Comparison of ENCODE assay signal across 21 cellular contexts in genomic region chr17:15652960-15653359, GRCh38. TPM values are rescaled to one million over a fixed set of nuclear protein-coding genes. Genes with fewer than 3 reads are reported as not detected.
A peak's percentile ranks its signal among the peaks of the same experiment; 100 is the strongest.
DNase-seq lines count a peak whose midpoint lies in the region; ATAC-seq and TF ChIP-seq lines count a peak whose summit lies in the region.
"Had no signal": no experiment of that assay in that cellular context is flagged by ENCODE, and none has a peak within 500 bp of the region (broad histone marks: within the 10 kb centered on the region; RNA-seq: fewer than 3 reads in every experiment).

No MANE protein-coding gene starts in this region.

- TF ChIP-seq RAD21 in IMR-90 (IDR thresholded peaks at IDR 0.05; ENCODE audit: low read length), result no peak

- H3K4me1 ChIP-seq in Caco-2, result peaks cover 29% of the 10 kb centered on the region
- peaks cover 14% of the 10 kb centered on the region for H3K4me1 ChIP-seq in IMR-90 (ENCODE audit: control insufficient read depth, insufficient read depth, low read length)

- no peak overlapping the region for H4K5ac ChIP-seq in IMR-90 (ENCODE audit: low read depth, low read length)

- H3K4me1 Mint-ChIP-seq in Caco-2 (ENCODE audit: low read depth, unreplicated experiment), result peaks cover 25% of the 10 kb centered on the region
- peaks cover 43% of the 10 kb centered on the region for H3K4me1 Mint-ChIP-seq in endothelial cell (ENCODE audit: unreplicated experiment)
- H3K4me1 Mint-ChIP-seq in osteocyte (ENCODE audit: unreplicated experiment), result peaks cover 64% of the 10 kb centered on the region

- CTCF ChIA-PET in Caco-2 (lab: Charles Lee), result no interaction called here
- CTCF ChIA-PET in IMR-90 (lab: Yijun Ruan, JAX), result no interaction called here

- ATAC-seq in IMR-90 (ENCODE audit: low read depth), result no peak
- ATAC-seq in HG03442 (IDR thresholded peaks at IDR 0.05; ENCODE audit: unreplicated experiment), result no peak
- ATAC-seq: PC-3 had no signal

- H3K9me1 ChIP-seq in IMR-90 (ENCODE audit: insufficient read depth, low read length), result peaks cover 4% of the 10 kb centered on the region

- H3K9me3 Mint-ChIP-seq in Caco-2 (ENCODE audit: unreplicated experiment) (no peaks in the 10 kb centered on the region), endothelial cell (ENCODE audit: unreplicated experiment) (no peaks in the 10 kb centered on the region), osteocyte (ENCODE audit: unreplicated experiment) (no peaks in the 10 kb centered on the region)
- H3K9me3 Mint-ChIP-seq: CD8-positive, alpha-beta memory T cell; IgD-negative memory B cell had no signal

- no peak for TF ChIP-seq CTCF in Caco-2 (IDR thresholded peaks at IDR 0.05; ENCODE audit: insufficient read depth in 1 of 2, low read depth in 1 of 2, low read length in 1 of 2, severe bottlenecking in 1 of 2, unreplicated experiment in 1 of 2)
- TF ChIP-seq CTCF in IMR-90 (conservative IDR thresholded peaks at IDR 0.05; ENCODE audit: low read depth, low read length), result no peak
- no peak for TF ChIP-seq CTCF in endothelial cell (IDR thresholded peaks at IDR 0.05; ENCODE audit: unreplicated experiment)
- no peak for TF ChIP-seq CTCF in osteocyte (IDR thresholded peaks at IDR 0.05)

- no peak overlapping the region for H3K18ac ChIP-seq in IMR-90 (ENCODE audit: low read depth, low read length)

- H4K8ac ChIP-seq in IMR-90 (ENCODE audit: low read depth in 2 of 2, low read length in 2 of 2), result no peak overlapping the region

- H3K36me3 Mint-ChIP-seq in Caco-2 (ENCODE audit: insufficient read depth, unreplicated experiment) (peaks cover 6% of the 10 kb centered on the region), endothelial cell (ENCODE audit: low read depth, unreplicated experiment) (peaks cover 22% of the 10 kb centered on the region), osteocyte (ENCODE audit: unreplicated experiment) (no peaks in the 10 kb centered on the region)

- no peak for TF ChIP-seq POLR2A in IMR-90 (IDR thresholded peaks at IDR 0.05; ENCODE audit: low read depth, low read length)

- in situ Hi-C loops in IMR-90 (cut with MboI; ENCODE audit: low sequenced_read_pairs), result loop anchor here (25.0 kb wide), 1 partner anchor 391 kb away; the partner anchor contains the start of gene PMP22

- BruUV-seq in Caco-2 (replicated peaks; lab: Mats Ljungman, UMichigan), result no TSS peak
- no TSS peak for BruUV-seq in IMR-90 (replicated peaks; lab: Mats Ljungman, UMichigan)

- no peak overlapping the region for H3K9ac ChIP-seq in IMR-90 (ENCODE audit: low read depth, low read length)
- H3K9ac ChIP-seq: BLaER1 had no signal

- no peak overlapping the region for H3K14ac ChIP-seq in IMR-90 (replicated peaks; ENCODE audit: low read depth, low read length)

- no peak overlapping the region for H2BK120ac ChIP-seq in IMR-90 (ENCODE audit: low read depth, low read length)

- H3K27me3 Mint-ChIP-seq in Caco-2 (ENCODE audit: insufficient read depth, unreplicated experiment) (no peaks in the 10 kb centered on the region), endothelial cell (ENCODE audit: unreplicated experiment) (peaks cover 5% of the 10 kb centered on the region), osteocyte (ENCODE audit: unreplicated experiment) (no peaks in the 10 kb centered on the region)
- H3K27me3 Mint-ChIP-seq: CD8-positive, alpha-beta memory T cell; IgD-negative memory B cell had no signal

- dilution Hi-C loops in IMR-90 (cut with HindIII; ENCODE audit: low sequenced_read_pairs, unreplicated experiment), result no loop called here

- H2BK20ac ChIP-seq in IMR-90 (ENCODE audit: low read depth, low read length), result no peak overlapping the region

- peaks cover 9 to 28% of the 10 kb centered on the region in 2 experiments for H3K79me1 ChIP-seq in IMR-90 (ENCODE audit: low read depth in 1 of 2, low read length in 2 of 2)

- H3K23ac ChIP-seq in IMR-90 (ENCODE audit: low read depth, low read length), result no peak overlapping the region

- H3K9me3 ChIP-seq in Caco-2, result no peaks in the 10 kb centered on the region
- no peaks in the 10 kb centered on the region for H3K9me3 ChIP-seq in IMR-90 (ENCODE audit: control insufficient read depth, insufficient read depth, low read length)
- H3K9me3 ChIP-seq: BLaER1, MG63, SJCRH30 had no signal

- intact Hi-C loops in Caco-2 (cut with micrococcal nuclease; ENCODE audit: unreplicated experiment), result no loop called here
- intact Hi-C loops in IMR-90 (cut with micrococcal nuclease), result loop anchor here (5.0 kb wide), 1 partner anchor 396 kb away; no protein-coding TSS in a partner anchor

- H4K20me1 ChIP-seq in IMR-90 (ENCODE audit: insufficient read depth, low read length), result no peaks in the 10 kb centered on the region
- H4K20me1 ChIP-seq: BLaER1 had no signal

- no peaks in the 10 kb centered on the region for H3K36me3 ChIP-seq in Caco-2 (ENCODE audit: control insufficient read depth, insufficient read depth, low read length)
- no peaks in the 10 kb centered on the region for H3K36me3 ChIP-seq in IMR-90 (ENCODE audit: control insufficient read depth, insufficient read depth, low read length)
- H3K36me3 ChIP-seq: MG63 had no signal

- DNase-seq in Caco-2 (no peak), IMR-90 (no peak), endothelial cell (ENCODE audit: low spot score) (no peak), osteocyte (ENCODE audit: extremely low spot score, unreplicated experiment) (no peak)
- DNase-seq in activated CD4-positive, alpha-beta T cell treated with anti-CD3 and anti-CD28 coated beads, Interleukin-2, amount 50 U/mL, for 48 hours, result no peak
- no peak for DNase-seq in NK-92 treated with Interleukin-12 subunit alpha and Interleukin-12 subunit beta, amount 100 ng/mL, for 24 hours (lab: John Stamatoyannopoulos, UW)
- DNase-seq: CD8-positive, alpha-beta memory T cell; DMS79 treated with DMSO at 0.1 percent for 48 hours; MG63; NCI-H1048; NCI-H1436; NCI-H1930; NCI-H226; NCI-H524; NCI-H82; PC-3; RPMI8226 had no signal

- H4K91ac ChIP-seq in IMR-90 (ENCODE audit: insufficient read depth, low read depth, low read length), result 0 out of 2 replicates have a peak overlapping the region, but pooled peaks have one; percentile 7

- H2AK9ac ChIP-seq in IMR-90 (replicated peaks; ENCODE audit: low read depth, low read length, poor library complexity), result no peak overlapping the region

- no peak overlapping the region for H2BK5ac ChIP-seq in IMR-90 (ENCODE audit: low read depth, low read length, poor library complexity, severe bottlenecking)

- H3K4me3 ChIP-seq in Caco-2 (ENCODE audit: low read depth, low read length) (no peak overlapping the region), IMR-90 (ENCODE audit: insufficient read depth, low read depth, low read length) (no peak overlapping the region)
- H3K4me3 ChIP-seq: BLaER1, MG63, SJCRH30 had no signal

- no peak overlapping the region for H2AFZ ChIP-seq in IMR-90 (replicated peaks; ENCODE audit: low read length, poor library complexity)

- H3K56ac ChIP-seq in IMR-90 (ENCODE audit: extremely low read depth, insufficient read depth, low read length), result no peak overlapping the region

- no peak overlapping the region for H3K4me2 ChIP-seq in IMR-90 (ENCODE audit: low read depth, low read length)

- peak overlapping the region; percentile 27 for H3K4me3 Mint-ChIP-seq in Caco-2 (ENCODE audit: unreplicated experiment)
- no peak overlapping the region for H3K4me3 Mint-ChIP-seq in endothelial cell (ENCODE audit: unreplicated experiment)
- H3K4me3 Mint-ChIP-seq in osteocyte (ENCODE audit: unreplicated experiment), result no peak overlapping the region
- H3K4me3 Mint-ChIP-seq: CD8-positive, alpha-beta memory T cell; IgD-negative memory B cell had no signal

- no peak overlapping the region for H3K27ac Mint-ChIP-seq in Caco-2 (ENCODE audit: unreplicated experiment)
- H3K27ac Mint-ChIP-seq in endothelial cell (ENCODE audit: unreplicated experiment), result peak overlapping the region; percentile 16
- peak overlapping the region; percentile 73 for H3K27ac Mint-ChIP-seq in osteocyte (ENCODE audit: unreplicated experiment)
- H3K27ac Mint-ChIP-seq: CD8-positive, alpha-beta memory T cell had no signal

- POLR2A ChIA-PET in Caco-2 (lab: Charles Lee), result no interaction called here
- POLR2A ChIA-PET in IMR-90 (lab: Charles Lee; ENCODE audit: unreplicated experiment), result no interaction called here

- no peak overlapping the region for H3K27ac ChIP-seq in IMR-90 (ENCODE audit: insufficient read depth, low read length)
- H3K27ac ChIP-seq: BLaER1 had no signal

- H3K27me3 ChIP-seq in Caco-2 (replicated peaks; ENCODE audit: control insufficient read depth, insufficient read depth, low read length) (no peaks in the 10 kb centered on the region), IMR-90 (ENCODE audit: control insufficient read depth, insufficient read depth, low read length) (no peaks in the 10 kb centered on the region)
- H3K27me3 ChIP-seq: BLaER1, MG63, SJCRH30 had no signal

- WGBS in IMR-90 (ENCODE audit: extremely low coverage in 2 of 2, insufficient read length in 1 of 2), 2 experiments, result 83% methylated on average over 2 of the region's 6 CpGs; no CpG with 5 or more reads in 1 of the 2 experiments

- peak overlapping the region; percentile 92 for H2AK5ac ChIP-seq in IMR-90 (ENCODE audit: low read depth, low read length)

- no peak overlapping the region; the same call in 1 of the 2 replicates for H3K4ac ChIP-seq in IMR-90 (ENCODE audit: low read depth, low read length)

- 0 out of 3 replicates have a peak overlapping the region, but pooled peaks have one; percentile 53 for H2BK15ac ChIP-seq in IMR-90 (ENCODE audit: low read depth, low read length)

TF ChIP-seq in IMR-90, 13 proteins besides CTCF, POLR2A, EP300 and RAD21 (continues in another document):
- TF ChIP-seq MXI1 (IDR thresholded peaks at IDR 0.05; ENCODE audit: borderline replicate concordance, low read depth, low read length) (no peak), CHD1 (IDR thresholded peaks at IDR 0.05; ENCODE audit: low read depth, low read length) (no peak)

RNA-seq across cellular contexts. Expression of gene TRIM16, which starts 31.2 kb away (rescaled TPM):
- total RNA-seq in Caco-2 (2022) (12.4 and 16.2 TPM in 2 replicates), IMR-90 (2012; rRNA removed) (50.3 and 52.5 TPM in 2 replicates), endothelial cell (ENCODE audit: unreplicated experiment) (25.2 TPM), osteocyte (23.5 and 26.3 TPM in 2 replicates)
- 18.9 and 22.3 TPM in 2 replicates for polyA plus RNA-seq in IMR-90 (2012; rRNA removed)
- 18.0 and 20.2 TPM in 2 replicates for polyA plus RNA-seq in IMR-90 (2012; cell fraction: cytosol; rRNA removed)
- polyA plus RNA-seq in IMR-90 (2012; cell fraction: nucleus; rRNA removed; ENCODE audit: low replicate concordance), result 17.2 and 25.5 TPM in 2 replicates

RNA-seq across cellular contexts. Expression of gene FBXW10B, which starts 33.5 kb away (rescaled TPM):
- not detected in 2 replicates for total RNA-seq in Caco-2 (2022)
- under 0.01 and 0.28 TPM in 2 replicates for total RNA-seq in IMR-90 (2012; rRNA removed)
- 0.23 and 0.43 TPM in 2 replicates for polyA plus RNA-seq in IMR-90 (2012; rRNA removed)
- 0.05 TPM in 1 of 2 replicates, not detected in the other for polyA plus RNA-seq in IMR-90 (2012; cell fraction: cytosol; rRNA removed)
- 2.8 and 3.2 TPM in 2 replicates for polyA plus RNA-seq in IMR-90 (2012; cell fraction: nucleus; rRNA removed; ENCODE audit: low replicate concordance)
- 0.44 TPM for total RNA-seq in endothelial cell (ENCODE audit: unreplicated experiment)
- total RNA-seq in osteocyte, result 0.40 TPM in 1 of 2 replicates, not detected in the other
- polyA plus RNA-seq: CD8-positive, alpha-beta memory T cell; IgD-negative memory B cell had no signal

RNA-seq across cellular contexts. Expression of gene ZNF286A, which starts 46.6 kb away (rescaled TPM):
- total RNA-seq in Caco-2 (2022), result 19.4 and 27.0 TPM in 2 replicates
- total RNA-seq in IMR-90 (2012; rRNA removed), result 37.6 and 37.8 TPM in 2 replicates
- polyA plus RNA-seq in IMR-90 (2012; rRNA removed), result 15.3 and 19.8 TPM in 2 replicates
- polyA plus RNA-seq in IMR-90 (2012; cell fraction: cytosol; rRNA removed), result 3.5 and 8.6 TPM in 2 replicates
- polyA plus RNA-seq in IMR-90 (2012; cell fraction: nucleus; rRNA removed; ENCODE audit: low replicate concordance), result 4.5 and 17.1 TPM in 2 replicates
- 82.3 TPM for total RNA-seq in endothelial cell (ENCODE audit: unreplicated experiment)
- 38.5 and 39.0 TPM in 2 replicates for total RNA-seq in osteocyte
